11 cellular contexts compared by ENCODE assay signal in genomic region chr3:188673509-188674239, GRCh38.
A peak's percentile ranks its signal among the peaks of the same experiment; 100 is the strongest.
DNase-seq lines count a peak whose midpoint lies in the region; ATAC-seq and TF ChIP-seq lines count a peak whose summit lies in the region.
"Had no signal": no experiment of that assay in that cellular context is flagged by ENCODE, and none has a peak within 500 bp of the region (broad histone marks: within the 10 kb centered on the region; RNA-seq: fewer than 3 reads in every experiment).

No MANE protein-coding gene starts in this region.

- peaks cover 2% of the 10 kb centered on the region; the same call in 1 of the 2 replicates for H3K4me1 ChIP-seq in H9 (ENCODE audit: insufficient read depth, low read length)

- H2BK5ac ChIP-seq in H9 (ENCODE audit: insufficient read length, low read length): no peak overlapping the region

- no peaks in the 10 kb centered on the region for H3K79me1 ChIP-seq in H9 (ENCODE audit: insufficient read depth, low read depth, low read length, poor library complexity, severe bottlenecking)

- H3K27me3 ChIP-seq in H9 (ENCODE audit: insufficient read depth, low read length): no peaks in the 10 kb centered on the region

- peaks cover 2 to 5% (median 3%) of the 10 kb centered on the region in 3 experiments; a peak in 3 of 7 replicates for H3K36me3 Mint-ChIP-seq in H9 (ENCODE audit: insufficient read depth in 1 of 3, low read depth in 3 of 3)

- peaks cover 24% of the 10 kb centered on the region in 2 experiments for H3K4me1 Mint-ChIP-seq in H9

- no peak overlapping the region for H3K9ac ChIP-seq in H9 (ENCODE audit: extremely low read depth, insufficient read length, low read length)

- H3K23me2 ChIP-seq in H9 (ENCODE audit: insufficient read length, low read depth, low read length, poor library complexity, severe bottlenecking): no peaks in the 10 kb centered on the region

- no peak overlapping the region for H4K8ac ChIP-seq in H9 (replicated peaks; ENCODE audit: insufficient read length, low read depth, low read length)

- H3K18ac ChIP-seq in H9 (ENCODE audit: insufficient read length, low read depth, low read length): no peak overlapping the region

- no peak overlapping the region for H3K4ac ChIP-seq in H9 (ENCODE audit: low read depth, low read length)

- peak overlapping the region; percentile 85 for H3T11ph ChIP-seq in H9 (ENCODE audit: low read length)

- no peak overlapping the region for H4K91ac ChIP-seq in H9 (ENCODE audit: insufficient read length, low read depth, low read length)

- H3K14ac ChIP-seq in H9 (ENCODE audit: insufficient read depth, low read length): no peak overlapping the region

- H3K4me3 Mint-ChIP-seq in H9: no peak overlapping the region

- no peak overlapping the region for H3K56ac ChIP-seq in H9 (ENCODE audit: insufficient read length, low read depth, low read length)

- H2BK15ac ChIP-seq in H9 (ENCODE audit: low read depth, low read length): no peak overlapping the region

- H3K27ac Mint-ChIP-seq in H9: peak overlapping the region; percentile 28 to 83 (median 61); a peak in 5 of 7 replicates

- no peak overlapping the region for H3K4me2 ChIP-seq in H9 (ENCODE audit: insufficient read depth, insufficient read length, low read length)

- H4K20me1 ChIP-seq in H9 (ENCODE audit: control insufficient read depth, insufficient read depth, insufficient read length): no peaks in the 10 kb centered on the region

- H3K27ac ChIP-seq in H9 (ENCODE audit: insufficient read length, low read depth, low read length): no peak overlapping the region

- no peak overlapping the region for H2BK120ac ChIP-seq in H9 (ENCODE audit: low read depth, low read length, poor library complexity, severe bottlenecking)

- no peak for TF ChIP-seq CTCF in H9 (conservative IDR thresholded peaks at IDR 0.05)

- no peak overlapping the region for H2AK5ac ChIP-seq in H9 (ENCODE audit: insufficient read length, low read length)

- no peak overlapping the region for H4K5ac ChIP-seq in H9 (ENCODE audit: insufficient read length, low read depth, low read length)

- DNase-seq in H9 (no peak), RPMI7951 (ENCODE audit: low read depth) (peak; percentile 82), fibroblast of gingiva (ENCODE audit: low read depth) (peak; percentile 95), sciatic nerve (ENCODE audit: low spot score) (no peak), posterior vena cava (ENCODE audit: low spot score) (no peak), NCI-H2196 treated with DMSO at 0.1 percent for 48 hours (lab: John Stamatoyannopoulos, UW; ENCODE audit: unreplicated experiment) (no peak), COLO668 (lab: John Stamatoyannopoulos, UW; ENCODE audit: unreplicated experiment) (no peak)
- no peak for DNase-seq in activated naive CD4-positive, alpha-beta T cell treated with anti-CD3 and anti-CD28 coated beads, Interleukin-2, amount 50 U/mL, for 16 hours
- DNase-seq: activated T-cell treated with anti-CD3 and anti-CD28 coated beads, Interleukin-2, amount 50 U/mL, for 1 hour; effector memory CD4-positive, alpha-beta T cell; NCI-H1694 treated with DMSO at 0.1 percent for 48 hours had no signal

- ATAC-seq in sciatic nerve: peak; percentile 90

- H3K9me3 Mint-ChIP-seq in H9: peaks cover 0 to 4% of the 10 kb centered on the region in 2 experiments; a peak in 2 of 5 replicates

- H3K9me3 ChIP-seq in H9 (ENCODE audit: control insufficient read depth, low read depth, low read length): no peaks in the 10 kb centered on the region

- H3K79me2 ChIP-seq in H9 (ENCODE audit: insufficient read depth, low read length): no peaks in the 10 kb centered on the region

- no peak overlapping the region for H2AFZ ChIP-seq in H9 (ENCODE audit: low read length)

- WGBS in H9 (ENCODE audit: extremely low coverage, insufficient read length, low lambda C conversion rate): no CpG with 5 or more reads among the region's 2 CpGs

- H2BK12ac ChIP-seq in H9 (ENCODE audit: insufficient read length, low read depth, low read length): no peak overlapping the region

- H3K23ac ChIP-seq in H9 (ENCODE audit: insufficient read length, low read depth, low read length): no peak overlapping the region

- no peak overlapping the region for H2BK20ac ChIP-seq in H9 (ENCODE audit: low read depth, low read length, poor library complexity, severe bottlenecking)

- H3K27me3 Mint-ChIP-seq in H9 (ENCODE audit: low read depth): no peaks in the 10 kb centered on the region

- intact Hi-C loops in sciatic nerve (cut with DNase I) (no loop called here), posterior vena cava (cut with DNase I) (loop anchor here in 1 of 2 donors (5.0 kb wide), 1 partner anchor 184 kb away; no protein-coding TSS in a partner anchor)

Comparison
In these comparisons a context has a peak if more than half of its experiments do, and no peak if none do; other contexts are left out.
1. DNase-seq: peak in RPMI7951 (single experiment) and fibroblast of gingiva (single experiment); none in H9 (single experiment), sciatic nerve (single experiment), posterior vena cava (single experiment), NCI-H2196 treated with DMSO at 0.1 percent for 48 hours (single experiment), activated naive CD4-positive, alpha-beta T cell treated with anti-CD3 and anti-CD28 coated beads, Interleukin-2, amount 50 U/mL, for 16 hours (single experiment) and COLO668 (single experiment).